Comparison of ENCODE assay signal across 33 cellular contexts in the genomic region with DNA sequence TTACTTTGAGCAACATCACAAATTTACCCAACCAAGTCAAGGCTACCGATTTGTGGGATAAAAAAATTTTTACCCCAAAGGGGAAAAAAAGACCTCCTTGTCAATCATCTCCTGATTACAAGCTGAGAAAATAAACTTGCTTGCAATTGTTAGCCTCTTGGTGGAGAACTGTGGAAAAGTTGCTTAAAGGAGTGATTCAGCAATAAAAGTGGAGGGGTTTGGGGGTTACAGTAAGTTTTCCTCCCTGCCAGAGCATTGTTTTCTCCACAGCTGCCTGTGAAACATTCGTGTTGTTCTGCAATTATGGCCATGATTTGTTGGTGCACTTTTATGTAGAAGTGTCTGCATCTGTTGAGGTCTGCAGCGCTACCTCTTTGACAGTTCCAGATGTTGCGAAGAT.
DNase-seq lines count a peak whose midpoint lies in the region; ATAC-seq, FAIRE-seq and TF ChIP-seq lines count a peak whose summit lies in the region.
"Had no signal": no experiment of that assay in that cellular context is flagged by ENCODE, and none has a peak within 500 bp of the region (broad histone marks: within the 10 kb centered on the region; RNA-seq: fewer than 3 reads in every experiment).

No MANE protein-coding gene starts in this region.

- H3K36me3 ChIP-seq in SU-DHL-6 (ENCODE audit: low read length) (no peaks in the 10 kb centered on the region), K562 (ENCODE audit: control insufficient read depth, insufficient read depth, low read length) (no peaks in the 10 kb centered on the region), pancreas (no peaks in the 10 kb centered on the region)
- H3K36me3 ChIP-seq: BE2C; BLaER1; BLaER1 treated with 17β-estradiol and CSF1 and Interleukin-3, amounts not matched to agents 10 nM and 100 nM had no signal

- no peaks in the 10 kb centered on the region for H3K9me1 ChIP-seq in K562 (ENCODE audit: control insufficient read depth, insufficient read depth, low read length)

- no peak for TF ChIP-seq POLR2A in K562 (conservative IDR thresholded peaks at IDR 0.05)

- H3K9ac ChIP-seq in SU-DHL-6 (ENCODE audit: low read length) (no peak overlapping the region), K562 (ENCODE audit: insufficient read depth in 1 of 2, low read depth in 2 of 2, low read length in 2 of 2) (no peak overlapping the region)
- H3K9ac ChIP-seq: BLaER1; BLaER1 treated with 17β-estradiol and CSF1 and Interleukin-3, amounts not matched to agents 10 nM and 100 nM had no signal

- FAIRE-seq in K562 (lab: Jason Lieb, UNC) (no peak), pancreas (lab: Jason Lieb, UNC) (no peak)
- FAIRE-seq: A204.1, A549, D721Med had no signal

- CTCF ChIA-PET in K562 (lab: Yijun Ruan, JAX; ENCODE audit: low intra/inter-chr PET ratio): no interaction called here

- intact Hi-C loops in K562 (cut with micrococcal nuclease) (loop anchor here (10.0 kb wide), 1 partner anchor 80 kb away; a partner anchor contains a TSS), pancreas (cut with DNase I) (no loop called here)

- H3K4me2 ChIP-seq in SU-DHL-6 (ENCODE audit: low read depth, low read length, poor library complexity, severe bottlenecking): no peak overlapping the region
- no peak overlapping the region for H3K4me2 ChIP-seq in K562 (ENCODE audit: insufficient read depth, low read length)
- H3K4me2 ChIP-seq: A549 had no signal

- H3F3A ChIP-seq in SU-DHL-6 (ENCODE audit: insufficient read depth): no peaks in the 10 kb centered on the region

- H3K9me2 ChIP-seq in SU-DHL-6 (replicated peaks; ENCODE audit: insufficient read depth, low read length): no peaks in the 10 kb centered on the region

- BruUV-seq in K562 (replicated peaks; lab: Mats Ljungman, UMichigan): no TSS peak

- no peak overlapping the region for H2AFZ ChIP-seq in SU-DHL-6 (ENCODE audit: low read depth, low read length, severe bottlenecking)
- no peak overlapping the region for H2AFZ ChIP-seq in K562 (ENCODE audit: low read depth, low read length)

- in situ Hi-C loops in K562 (cut with MboI): no loop called here

- no peak for ATAC-seq in K562
- no peak for ATAC-seq in HG02885 (IDR thresholded peaks at IDR 0.05; ENCODE audit: poor library complexity, unreplicated experiment)
- ATAC-seq in pancreas: no peak
- no peak for ATAC-seq in HG02840 (IDR thresholded peaks at IDR 0.05; ENCODE audit: low FRiP score, unreplicated experiment)
- ATAC-seq: A549; CD8-positive, alpha-beta T cell had no signal

- peak; percentile 43 for DNase-seq in MV-4-11 (lab: John Stamatoyannopoulos, UW)
- no peak for DNase-seq in K562 (ENCODE audit: extremely low read depth in 1 of 4, low spot score in 3 of 4)
- no peak for DNase-seq in pancreas
- DNase-seq: 8988T; ACHN; AML-193; BE2C; C1 segment of cervical spinal cord; Caco-2; Calu3; CD4-positive, alpha-beta memory T cell; CD4-positive, alpha-beta T cell; CD4-positive, CD25-positive, alpha-beta regulatory T cell; CD8-positive, alpha-beta memory T cell; CD8-positive, alpha-beta T cell; COR-L47; DMS 273 treated with DMSO at 0.1 percent for 48 hours; DMS153; DMS53; DMS79; DMS79 treated with DMSO at 0.1 percent for 48 hours; DND-41; EL had no signal

- POLR2A ChIA-PET in K562 (lab: Yijun Ruan, JAX): no interaction called here

- no peak for TF ChIP-seq CTCF in SU-DHL-6 (IDR thresholded peaks at IDR 0.05; ENCODE audit: insufficient read depth, low read length, poor library complexity, severe bottlenecking)
- no peak for TF ChIP-seq CTCF in K562 (IDR thresholded peaks at IDR 0.05 in 2 of 3, conservative IDR thresholded peaks at IDR 0.05 in 1 of 3; ENCODE audit: insufficient read depth in 2 of 3, low read depth in 1 of 3, low read length in 3 of 3)
- no peak for TF ChIP-seq CTCF in pancreas (IDR thresholded peaks at IDR 0.05)

- no peaks in the 10 kb centered on the region for H3K4me1 ChIP-seq in K562 (replicated peaks in 1 of 2; ENCODE audit: control insufficient read depth in 2 of 2, insufficient read depth in 2 of 2, low read length in 2 of 2)
- peaks cover 0 to 6% (median 0%) of the 10 kb centered on the region in 3 donors for H3K4me1 ChIP-seq in pancreas
- H3K4me1 ChIP-seq: A549, BE2C, Caco-2 had no signal

- H3K27ac ChIP-seq in SU-DHL-6 (ENCODE audit: low read depth, low read length): peak overlapping the region; percentile 65
- no peak overlapping the region for H3K27ac ChIP-seq in K562 (ENCODE audit: extremely low read depth, low read depth, low read length)
- no peak overlapping the region for H3K27ac ChIP-seq in pancreas
- H3K27ac ChIP-seq: 22Rv1; A549; BLaER1; BLaER1 treated with 17β-estradiol and CSF1 and Interleukin-3, amounts not matched to agents 10 nM and 100 nM; C4-2B had no signal

- H3K79me2 ChIP-seq in SU-DHL-6 (ENCODE audit: insufficient read depth, low read length) (no peaks in the 10 kb centered on the region), K562 (ENCODE audit: control insufficient read depth, insufficient read depth, low read length) (no peaks in the 10 kb centered on the region)

- H4K20me1 ChIP-seq in SU-DHL-6 (ENCODE audit: low read depth, low read length) (no peaks in the 10 kb centered on the region), K562 (replicated peaks; ENCODE audit: control insufficient read depth, insufficient read depth, low read length) (no peaks in the 10 kb centered on the region)
- H4K20me1 ChIP-seq: BLaER1; BLaER1 treated with 17β-estradiol and CSF1 and Interleukin-3, amounts not matched to agents 10 nM and 100 nM had no signal

- H3K4me3 ChIP-seq in SU-DHL-6 (ENCODE audit: insufficient read depth, low read length, poor library complexity, severe bottlenecking) (no peak overlapping the region), K562 (no peak overlapping the region), pancreas (no peak overlapping the region)
- H3K4me3 ChIP-seq: A549; BLaER1; BLaER1 treated with 17β-estradiol and CSF1 and Interleukin-3, amounts not matched to agents 10 nM and 100 nM had no signal

- WGBS in K562 (ENCODE audit: insufficient coverage, low coverage, missing lambda C conversion rate): 43% methylated on average over 4 of the region's 4 CpGs
- WGBS in pancreas, 2 donors: 84 to 90% methylated on average over 4 of the region's 4 CpGs

- H3K9me3 ChIP-seq in SU-DHL-6 (ENCODE audit: insufficient read depth, low read length): no peaks in the 10 kb centered on the region
- H3K9me3 ChIP-seq in K562 (replicated peaks; ENCODE audit: control insufficient read depth, insufficient read depth, low read depth, low read length): no peaks in the 10 kb centered on the region
- no peaks in the 10 kb centered on the region for H3K9me3 ChIP-seq in pancreas
- H3K9me3 ChIP-seq: A549, BE2C, BLaER1 had no signal

- TF ChIP-seq EP300 in K562 (IDR thresholded peaks at IDR 0.05; ENCODE audit: low read length): no peak

- H3K27me3 ChIP-seq in SU-DHL-6 (ENCODE audit: low read length) (no peaks in the 10 kb centered on the region), K562 (ENCODE audit: control insufficient read depth in 2 of 2, insufficient read depth in 2 of 2, low read length in 2 of 2) (no peaks in the 10 kb centered on the region), pancreas (no peaks in the 10 kb centered on the region)
- H3K27me3 ChIP-seq: BE2C had no signal

- no peak for TF ChIP-seq RAD21 in K562 (CRISPR knock-in tag; conservative IDR thresholded peaks at IDR 0.05 in 1 of 2, IDR thresholded peaks at IDR 0.05 in 1 of 2)

TF ChIP-seq in K562, 482 proteins besides CTCF, POLR2A, EP300 and RAD21:
- TF ChIP-seq ZNF316 (IDR thresholded peaks at IDR 0.05): peak; percentile 55
- TF ChIP-seq NUFIP1 (IDR thresholded peaks at IDR 0.05; ENCODE audit: partially characterized antibody): no peak
- TF ChIP-seq MAFF (IDR thresholded peaks at IDR 0.05; ENCODE audit: low read length): 0 out of 2 replicates have a peak, but pooled peaks have one; percentile 28
- TF ChIP-seq ZNF23 (CRISPR knock-in tag; IDR thresholded peaks at IDR 0.05): no peak
- TF ChIP-seq, protein P1, sequence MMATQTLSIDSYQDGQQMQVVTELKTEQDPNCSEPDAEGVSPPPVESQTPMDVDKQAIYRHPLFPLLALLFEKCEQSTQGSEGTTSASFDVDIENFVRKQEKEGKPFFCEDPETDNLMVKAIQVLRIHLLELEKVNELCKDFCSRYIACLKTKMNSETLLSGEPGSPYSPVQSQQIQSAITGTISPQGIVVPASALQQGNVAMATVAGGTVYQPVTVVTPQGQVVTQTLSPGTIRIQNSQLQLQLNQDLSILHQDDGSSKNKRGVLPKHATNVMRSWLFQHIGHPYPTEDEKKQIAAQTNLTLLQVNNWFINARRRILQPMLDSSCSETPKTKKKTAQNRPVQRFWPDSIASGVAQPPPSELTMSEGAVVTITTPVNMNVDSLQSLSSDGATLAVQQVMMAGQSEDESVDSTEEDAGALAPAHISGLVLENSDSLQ (IDR thresholded peaks at IDR 0.05): peak; percentile 45
- TF ChIP-seq, protein P2, sequence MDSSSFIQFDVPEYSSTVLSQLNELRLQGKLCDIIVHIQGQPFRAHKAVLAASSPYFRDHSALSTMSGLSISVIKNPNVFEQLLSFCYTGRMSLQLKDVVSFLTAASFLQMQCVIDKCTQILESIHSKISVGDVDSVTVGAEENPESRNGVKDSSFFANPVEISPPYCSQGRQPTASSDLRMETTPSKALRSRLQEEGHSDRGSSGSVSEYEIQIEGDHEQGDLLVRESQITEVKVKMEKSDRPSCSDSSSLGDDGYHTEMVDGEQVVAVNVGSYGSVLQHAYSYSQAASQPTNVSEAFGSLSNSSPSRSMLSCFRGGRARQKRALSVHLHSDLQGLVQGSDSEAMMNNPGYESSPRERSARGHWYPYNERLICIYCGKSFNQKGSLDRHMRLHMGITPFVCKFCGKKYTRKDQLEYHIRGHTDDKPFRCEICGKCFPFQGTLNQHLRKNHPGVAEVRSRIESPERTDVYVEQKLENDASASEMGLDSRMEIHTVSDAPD (CRISPR knock-in tag; IDR thresholded peaks at IDR 0.05): no peak
- peak; percentile 60 for TF ChIP-seq C11orf30 (IDR thresholded peaks at IDR 0.05; ENCODE audit: low read depth)
- TF ChIP-seq NFE2 (IDR thresholded peaks at IDR 0.05; ENCODE audit: low read depth): peak; percentile 75
- no peak for TF ChIP-seq NCOA6 (IDR thresholded peaks at IDR 0.05)
- peak; percentile 60; the same call in 1 of the 2 replicates for TF ChIP-seq MAFG (tag; conservative IDR thresholded peaks at IDR 0.05)
